Comparison of ENCODE assay signal across 24 cellular contexts in genomic region chr2:207139551-207139950, GRCh38. TPM values are rescaled to one million over a fixed set of nuclear protein-coding genes. Genes with fewer than 3 reads are reported as not detected.
DNase-seq lines count a peak whose midpoint lies in the region; ATAC-seq and TF ChIP-seq lines count a peak whose summit lies in the region.
"Had no signal": no experiment of that assay in that cellular context is flagged by ENCODE, and none has a peak within 500 bp of the region (broad histone marks: within the 10 kb centered on the region; RNA-seq: fewer than 3 reads in every experiment).

No MANE protein-coding gene starts in this region.

- intact Hi-C loops in heart right ventricle (cut with DNase I) (loop anchor here in 1 of 10 donors (10.0 kb wide), 1 partner anchor 155 kb away; no protein-coding TSS in a partner anchor), cardiac septum (cut with DNase I) (loop anchor here (5.0 kb wide), 1 partner anchor 97 kb away; no protein-coding TSS in a partner anchor)
- intact Hi-C loops in naive thymus-derived CD4-positive, alpha-beta T cell (cut with micrococcal nuclease) = no loop called here

- no peak overlapping the region for H3K4me3 Mint-ChIP-seq in WTC11
- no peak overlapping the region for H3K4me3 Mint-ChIP-seq in naive thymus-derived CD4-positive, alpha-beta T cell
- H3K4me3 Mint-ChIP-seq: activated CD4-positive, alpha-beta memory T cell treated with anti-CD3 and anti-CD28 coated beads for 36 hours; HFFc6; neural crest cell had no signal

- no peaks in the 10 kb centered on the region for H3K27me3 ChIP-seq in heart right ventricle
- no peaks in the 10 kb centered on the region for H3K27me3 ChIP-seq in naive thymus-derived CD4-positive, alpha-beta T cell (ENCODE audit: control insufficient read depth in 2 of 2, insufficient read depth in 2 of 2, low read length in 2 of 2)
- H3K27me3 ChIP-seq: stomach had no signal

- TF ChIP-seq CTCF in heart right ventricle (IDR thresholded peaks at IDR 0.05) = no peak
- TF ChIP-seq CTCF in WTC11 (IDR thresholded peaks at IDR 0.05) = no peak

- WGBS in heart right ventricle, 2 donors = 82 to 94% methylated on average over 4 of the region's 4 CpGs

- no peaks in the 10 kb centered on the region for H3K9me3 Mint-ChIP-seq in WTC11
- no peaks in the 10 kb centered on the region for H3K9me3 Mint-ChIP-seq in naive thymus-derived CD4-positive, alpha-beta T cell
- H3K9me3 Mint-ChIP-seq: activated CD4-positive, alpha-beta memory T cell treated with anti-CD3 and anti-CD28 coated beads for 36 hours; HFFc6; neural crest cell had no signal

- H3K27me3 Mint-ChIP-seq in WTC11 (ENCODE audit: low read depth) = no peaks in the 10 kb centered on the region
- no peaks in the 10 kb centered on the region for H3K27me3 Mint-ChIP-seq in naive thymus-derived CD4-positive, alpha-beta T cell
- H3K27me3 Mint-ChIP-seq: activated CD4-positive, alpha-beta memory T cell treated with anti-CD3 and anti-CD28 coated beads for 36 hours had no signal

- peaks cover 39 to 100% (median 98%) of the 10 kb centered on the region in 9 donors for H3K4me1 ChIP-seq in heart right ventricle
- H3K4me1 ChIP-seq in naive thymus-derived CD4-positive, alpha-beta T cell (ENCODE audit: control insufficient read depth in 2 of 2, insufficient read depth in 2 of 2, low read length in 2 of 2) = peaks cover 17 to 54% of the 10 kb centered on the region in 2 donors

- H3K27ac ChIP-seq in heart right ventricle = peak overlapping the region in 9 of 10 donors; percentile 7 to 94 (median 85)
- H3K27ac ChIP-seq in naive thymus-derived CD4-positive, alpha-beta T cell (ENCODE audit: low read depth, low read length) = no peak overlapping the region
- H3K27ac ChIP-seq: psoas muscle had no signal

- CTCF ChIA-PET in WTC11 (lab: Charles Lee) = no interaction called here
- CTCF ChIA-PET in naive thymus-derived CD4-positive, alpha-beta T cell (lab: Charles Lee) = no interaction called here

- DNase-seq in heart right ventricle (no peak), cardiac septum (ENCODE audit: low spot score) (no peak), WTC11 (ENCODE audit: low spot score) (no peak), DMS79 treated with DMSO at 0.1 percent for 48 hours (lab: John Stamatoyannopoulos, UW) (no peak)
- no peak for DNase-seq in naive thymus-derived CD4-positive, alpha-beta T cell
- DNase-seq in NK-92 treated with Interleukin-12 subunit alpha and Interleukin-12 subunit beta, amount 100 ng/mL, for 24 hours (lab: John Stamatoyannopoulos, UW) = no peak
- DNase-seq: activated CD4-positive, alpha-beta memory T cell treated with anti-CD3 and anti-CD28 coated beads for 36 hours; activated gamma-delta T cell; activated T-cell treated with anti-CD3 and anti-CD28 coated beads for 4 hours; amniotic stem cell; C1 segment of cervical spinal cord; foreskin melanocyte; HFFc6; Karpas-422; NCI-H510A treated with DMSO at 0.1 percent for 48 hours; psoas muscle; SHP77; stimulated activated CD4-positive, alpha-beta T cell treated with anti-CD3 and anti-CD28 coated beads, Interleukin-4, amount 100 ng/mL, for 24 hours; stomach had no signal

- ATAC-seq in heart right ventricle (no peak), WTC11 (no peak), GM18870 (IDR thresholded peaks at IDR 0.05; ENCODE audit: unreplicated experiment) (no peak), GM18873 (IDR thresholded peaks at IDR 0.05; ENCODE audit: low FRiP score, unreplicated experiment) (no peak)
- no peak for ATAC-seq in naive thymus-derived CD4-positive, alpha-beta T cell
- ATAC-seq: psoas muscle had no signal

- no peak overlapping the region for H3K4me3 ChIP-seq in heart right ventricle
- no peak overlapping the region for H3K4me3 ChIP-seq in naive thymus-derived CD4-positive, alpha-beta T cell (ENCODE audit: low read length)
- H3K4me3 ChIP-seq: psoas muscle, skin epidermis, stomach had no signal

- H3K4me1 Mint-ChIP-seq in WTC11 = peaks cover 85% of the 10 kb centered on the region
- H3K4me1 Mint-ChIP-seq in naive thymus-derived CD4-positive, alpha-beta T cell = peaks cover 58 to 97% (median 91%) of the 10 kb centered on the region in 7 donors

- 0 out of 2 replicates have a peak overlapping the region, but pooled peaks have one; percentile 8 for H3K27ac Mint-ChIP-seq in WTC11
- peak overlapping the region in 6 of 9 donors; percentile 7 to 91 (median 46) for H3K27ac Mint-ChIP-seq in naive thymus-derived CD4-positive, alpha-beta T cell
- H3K27ac Mint-ChIP-seq: activated CD4-positive, alpha-beta memory T cell treated with anti-CD3 and anti-CD28 coated beads for 36 hours had no signal

- peaks cover 0 to 6% (median 0%) of the 10 kb centered on the region in 9 donors for H3K36me3 ChIP-seq in heart right ventricle
- H3K36me3 ChIP-seq in naive thymus-derived CD4-positive, alpha-beta T cell (ENCODE audit: control insufficient read depth in 2 of 3, insufficient read depth in 3 of 3, low read length in 3 of 3) = no peaks in the 10 kb centered on the region
- H3K36me3 ChIP-seq: stomach had no signal

- peaks cover 2% of the 10 kb centered on the region; the same call in 1 of the 2 replicates for H3K36me3 Mint-ChIP-seq in WTC11
- H3K36me3 Mint-ChIP-seq in naive thymus-derived CD4-positive, alpha-beta T cell = peaks cover 0 to 58% (median 18%) of the 10 kb centered on the region in 5 donors

- POLR2A ChIA-PET in WTC11 (lab: Charles Lee) = no interaction called here
- POLR2A ChIA-PET in naive thymus-derived CD4-positive, alpha-beta T cell (lab: Charles Lee) = interaction anchor here (0.7 to 9.5 kb wide), 2 partner anchors 8 to 27 kb away, joined by 3 to 433 read pairs; partner anchors contain the start of gene KLF7

- H3K9me3 ChIP-seq in heart right ventricle = no peaks in the 10 kb centered on the region
- H3K9me3 ChIP-seq in naive thymus-derived CD4-positive, alpha-beta T cell (ENCODE audit: control insufficient read depth in 2 of 3, low read length in 3 of 3) = no peaks in the 10 kb centered on the region
- H3K9me3 ChIP-seq: psoas muscle, stomach had no signal

TF ChIP-seq in WTC11, 78 proteins besides CTCF, POLR2A, EP300 and RAD21:
- TF ChIP-seq, protein P1, sequence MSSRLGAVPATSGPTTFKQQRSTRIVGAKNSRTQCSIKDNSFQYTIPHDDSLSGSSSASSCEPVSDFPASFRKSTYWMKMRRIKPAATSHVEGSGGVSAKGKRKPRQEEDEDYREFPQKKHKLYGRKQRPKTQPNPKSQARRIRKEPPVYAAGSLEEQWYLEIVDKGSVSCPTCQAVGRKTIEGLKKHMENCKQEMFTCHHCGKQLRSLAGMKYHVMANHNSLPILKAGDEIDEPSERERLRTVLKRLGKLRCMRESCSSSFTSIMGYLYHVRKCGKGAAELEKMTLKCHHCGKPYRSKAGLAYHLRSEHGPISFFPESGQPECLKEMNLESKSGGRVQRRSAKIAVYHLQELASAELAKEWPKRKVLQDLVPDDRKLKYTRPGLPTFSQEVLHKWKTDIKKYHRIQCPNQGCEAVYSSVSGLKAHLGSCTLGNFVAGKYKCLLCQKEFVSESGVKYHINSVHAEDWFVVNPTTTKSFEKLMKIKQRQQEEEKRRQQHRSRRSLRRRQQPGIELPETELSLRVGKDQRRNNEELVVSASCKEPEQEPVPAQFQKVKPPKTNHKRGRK (CRISPR knock-in tag; IDR thresholded peaks at IDR 0.05; ENCODE audit: borderline replicate concordance) = no peak
- TF ChIP-seq ETV6 (CRISPR knock-in tag; IDR thresholded peaks at IDR 0.05) = no peak
- no peak for TF ChIP-seq ZNF416 (CRISPR knock-in tag; IDR thresholded peaks at IDR 0.05)
- no peak for TF ChIP-seq FOXP1 (CRISPR knock-in tag; IDR thresholded peaks at IDR 0.05; ENCODE audit: borderline replicate concordance)
- no peak for TF ChIP-seq ZBTB21 (CRISPR knock-in tag; IDR thresholded peaks at IDR 0.05; ENCODE audit: borderline replicate concordance)
- no peak for TF ChIP-seq KAT7 (CRISPR knock-in tag; IDR thresholded peaks at IDR 0.05; ENCODE audit: borderline replicate concordance)
- TF ChIP-seq OVOL2 (CRISPR knock-in tag; IDR thresholded peaks at IDR 0.05; ENCODE audit: borderline replicate concordance) = no peak
- no peak for TF ChIP-seq GABPB1 (CRISPR knock-in tag; IDR thresholded peaks at IDR 0.05)
- no peak for TF ChIP-seq TCF7 (CRISPR knock-in tag; IDR thresholded peaks at IDR 0.05; ENCODE audit: low read depth)
- no peak for TF ChIP-seq NR3C1 (CRISPR knock-in tag; conservative IDR thresholded peaks at IDR 0.05; ENCODE audit: low read depth)
- no peak for TF ChIP-seq ZNF671 (CRISPR knock-in tag; IDR thresholded peaks at IDR 0.05)
- no peak for TF ChIP-seq CREB1 (CRISPR knock-in tag; IDR thresholded peaks at IDR 0.05)
- TF ChIP-seq CDX4 (CRISPR knock-in tag; IDR thresholded peaks at IDR 0.05; ENCODE audit: borderline replicate concordance) = no peak
- TF ChIP-seq IRF2 (CRISPR knock-in tag; IDR thresholded peaks at IDR 0.05; ENCODE audit: borderline replicate concordance, low read depth) = no peak

RNA-seq across cellular contexts. Expression of gene KLF7, which starts 26.2 kb away (rescaled TPM):
- total RNA-seq in heart right ventricle = 10 to 100 TPM; 21.8 to 51.8 (median 30.8) TPM
- 1 to 10 TPM; 5.0 to 5.6 TPM for polyA plus RNA-seq in heart right ventricle
- 34.4 TPM for total RNA-seq in cardiac septum
- 11.9 to 25.4 TPM (median 16.3 TPM) in 3 replicates for total RNA-seq in WTC11 (2021)
- 10 to 100 TPM; 25.4 to 93.3 (median 78.0) TPM for total RNA-seq in naive thymus-derived CD4-positive, alpha-beta T cell
- 10 to 100 TPM; 18.7 to 23.1 TPM for polyA plus RNA-seq in naive thymus-derived CD4-positive, alpha-beta T cell
- total RNA-seq: OCI-LY7 had no signal
